In genomic region chr22:11035031-11035873, GRCh38 we compare ENCODE assay signal across 7 cellular contexts.
DNase-seq lines count a peak whose midpoint lies in the region; ATAC-seq and TF ChIP-seq lines count a peak whose summit lies in the region.
"Not testable (repeated sequence)": the region's sequence is repeated elsewhere in the genome, so short reads cannot be mapped to it uniquely, and the experiment has no call there.

No MANE protein-coding gene starts in this region.

- not testable (repeated sequence) for TF ChIP-seq EP300 in upper lobe of left lung (IDR thresholded peaks at IDR 0.05)

- not testable (repeated sequence) for H3K4me1 Mint-ChIP-seq in activated CD4-positive, alpha-beta T cell treated with anti-CD3 and anti-CD28 coated beads, Interleukin-2, amount 10 ng/mL, durations not matched to agents 24 days and 14 days; endothelial cell (ENCODE audit: unreplicated experiment)

- WGBS in upper lobe of left lung, 2 donors = 65 to 66% methylated on average over 13 of the region's 13 CpGs

- peak; percentile 10 for ATAC-seq in left lung
- ATAC-seq in upper lobe of left lung (ENCODE audit: low FRiP score in 2 of 2) = peak; percentile 11 to 20

- not testable (repeated sequence) for H3K27ac Mint-ChIP-seq in activated CD4-positive, alpha-beta T cell treated with anti-CD3 and anti-CD28 coated beads, Interleukin-2, amount 10 ng/mL, durations not matched to agents 24 days and 14 days; endothelial cell (ENCODE audit: unreplicated experiment)

- H3K27me3 ChIP-seq in right atrium auricular region, left lung, upper lobe of left lung: not testable (repeated sequence)

- H3K4me1 ChIP-seq in right atrium auricular region, left lung, upper lobe of left lung: not testable (repeated sequence)

- peaks cover 10% of the 10 kb centered on the region for H3K36me3 Mint-ChIP-seq in activated CD4-positive, alpha-beta T cell treated with anti-CD3 and anti-CD28 coated beads, Interleukin-2, amount 10 ng/mL, durations not matched to agents 24 days and 14 days (ENCODE audit: low read depth)
- H3K36me3 Mint-ChIP-seq in endothelial cell (ENCODE audit: low read depth, unreplicated experiment) = peaks cover 38% of the 10 kb centered on the region

- not testable (repeated sequence) for H3K4me3 ChIP-seq in right atrium auricular region, left lung, upper lobe of left lung

- H3K9me3 Mint-ChIP-seq in activated CD4-positive, alpha-beta T cell treated with anti-CD3 and anti-CD28 coated beads, Interleukin-2, amount 10 ng/mL, durations not matched to agents 24 days and 14 days = peaks cover 50% of the 10 kb centered on the region
- peaks cover 90% of the 10 kb centered on the region for H3K9me3 Mint-ChIP-seq in endothelial cell (ENCODE audit: unreplicated experiment)

- DNase-seq in AG20443 (ENCODE audit: low spot score) = peak; percentile 20
- peak; percentile 51 for DNase-seq in activated CD4-positive, alpha-beta T cell treated with anti-CD3 and anti-CD28 coated beads, Interleukin-2, amount 10 ng/mL, durations not matched to agents 24 days and 14 days
- not testable (repeated sequence) for DNase-seq in endothelial cell (ENCODE audit: low spot score); upper lobe of left lung
- peak; percentile 55 for DNase-seq in right atrium auricular region (ENCODE audit: low spot score)
- peak in 1 of 2 donors; percentile 75 for DNase-seq in left lung
- peak; percentile 76 for DNase-seq in posterior vena cava (ENCODE audit: low spot score)

- H3K36me3 ChIP-seq in right atrium auricular region, left lung, upper lobe of left lung: not testable (repeated sequence)

- intact Hi-C loops in activated CD4-positive, alpha-beta T cell treated with anti-CD3 and anti-CD28 coated beads, Interleukin-2, amount 10 ng/mL, durations not matched to agents 24 days and 14 days (cut with micrococcal nuclease); left lung (cut with DNase I); posterior vena cava (cut with DNase I): not testable (repeated sequence)

- H3K9me3 ChIP-seq in right atrium auricular region (peaks cover 0 to 61% of the 10 kb centered on the region in 2 donors), left lung (peaks cover 0 to 85% of the 10 kb centered on the region in 2 donors), upper lobe of left lung (peaks cover 0 to 80% (median 42%) of the 10 kb centered on the region in 4 donors)

- not testable (repeated sequence) for H3K27ac ChIP-seq in right atrium auricular region, left lung, upper lobe of left lung

- not testable (repeated sequence) for H3K27me3 Mint-ChIP-seq in activated CD4-positive, alpha-beta T cell treated with anti-CD3 and anti-CD28 coated beads, Interleukin-2, amount 10 ng/mL, durations not matched to agents 24 days and 14 days
- H3K27me3 Mint-ChIP-seq in endothelial cell (ENCODE audit: unreplicated experiment) = peaks cover 47% of the 10 kb centered on the region

- not testable (repeated sequence) for TF ChIP-seq CTCF in endothelial cell (IDR thresholded peaks at IDR 0.05; ENCODE audit: unreplicated experiment); right atrium auricular region (IDR thresholded peaks at IDR 0.05); left lung (IDR thresholded peaks at IDR 0.05); upper lobe of left lung (IDR thresholded peaks at IDR 0.05)

- not testable (repeated sequence) for TF ChIP-seq POLR2A in upper lobe of left lung (IDR thresholded peaks at IDR 0.05)

- not testable (repeated sequence) for H3K4me3 Mint-ChIP-seq in activated CD4-positive, alpha-beta T cell treated with anti-CD3 and anti-CD28 coated beads, Interleukin-2, amount 10 ng/mL, durations not matched to agents 24 days and 14 days
- H3K4me3 Mint-ChIP-seq in endothelial cell (ENCODE audit: unreplicated experiment) = peak overlapping the region; percentile 5
